ENCODE assay signal across 12 cellular contexts in genomic region chr13:110536006-110536693, GRCh38. TPM values are rescaled to one million over a fixed set of nuclear protein-coding genes. Genes with fewer than 3 reads are reported as not detected.
DNase-seq lines count a peak whose midpoint lies in the region; ATAC-seq, FAIRE-seq and TF ChIP-seq lines count a peak whose summit lies in the region.
"Had no signal": no experiment of that assay in that cellular context is flagged by ENCODE, and none has a peak within 500 bp of the region (broad histone marks: within the 10 kb centered on the region; RNA-seq: fewer than 3 reads in every experiment).

No MANE protein-coding gene starts in this region.

- ATAC-seq in esophagus mucosa (peak; percentile 27), GM21576 (IDR thresholded peaks at IDR 0.05; ENCODE audit: unreplicated experiment) (no peak), HG03135 (IDR thresholded peaks at IDR 0.05; ENCODE audit: unreplicated experiment) (no peak)

- no peak overlapping the region for H3K4me3 ChIP-seq in NB4 (ENCODE audit: low read depth, low read length)
- H3K4me3 ChIP-seq: MG63, uterus had no signal

- TF ChIP-seq POLR2A in GM12891 (IDR thresholded peaks at IDR 0.05; ENCODE audit: low read depth, low read length) (no peak), NB4 (IDR thresholded peaks at IDR 0.05; ENCODE audit: extremely low read depth, insufficient read length) (no peak)

- no peak for TF ChIP-seq CTCF in NB4 (IDR thresholded peaks at IDR 0.05; ENCODE audit: low read depth, low read length)

- peak; percentile 58 for FAIRE-seq in GM12891 (lab: Jason Lieb, UNC)

- DNase-seq in GM12891 (ENCODE audit: insufficient read length, low spot score) (peak; percentile 54), NB4 (ENCODE audit: low read depth) (peak; percentile 90), putamen (ENCODE audit: low spot score) (peak; percentile 39), DMS79 (lab: John Stamatoyannopoulos, UW) (no peak), NCI-H510A (lab: John Stamatoyannopoulos, UW) (no peak)
- DNase-seq: DMS53; MG63; stimulated activated CD4-positive, alpha-beta T cell treated with anti-CD3 and anti-CD28 coated beads, Interleukin-1b, Interleukin-23, amount 100 ng/mL, for 48 hours; uterus had no signal

TF ChIP-seq in GM12891, 5 proteins besides CTCF, POLR2A, EP300 and RAD21:
- TF ChIP-seq SPI1 (IDR thresholded peaks at IDR 0.05; ENCODE audit: low read depth, low read length) (peak; percentile 68), TAF1 (IDR thresholded peaks at IDR 0.05; ENCODE audit: low read depth, low read length) (no peak)

RNA-seq across cellular contexts. Expression of gene RAB20, which starts 25.4 kb away (rescaled TPM):
- 24.1 TPM for polyA plus RNA-seq in GM12891 (2012; ENCODE audit: low read depth, missing spikeins)
- total RNA-seq in esophagus mucosa = 1.6 TPM

Comparison
In these comparisons a context has a peak if more than half of its experiments do, and no peak if none do; other contexts are left out.
1. DNase-seq: peak in GM12891 (single experiment), NB4 (single experiment) and putamen (single experiment); none in DMS79 (single experiment) and NCI-H510A (single experiment).